Comparison of ENCODE assay signal across 9 cellular contexts in genomic region chrX:23699636-23700194, GRCh38. TPM values are rescaled to one million over a fixed set of nuclear protein-coding genes. Genes with fewer than 3 reads are reported as not detected.
DNase-seq lines count a peak whose midpoint lies in the region; ATAC-seq and TF ChIP-seq lines count a peak whose summit lies in the region.
"Had no signal": no experiment of that assay in that cellular context is flagged by ENCODE, and none has a peak within 500 bp of the region (broad histone marks: within the 10 kb centered on the region; RNA-seq: fewer than 3 reads in every experiment).

No MANE protein-coding gene starts in this region.

- H3K27ac ChIP-seq in effector memory CD4-positive, alpha-beta T cell (ENCODE audit: insufficient read depth, low read length, poor library complexity, severe bottlenecking), result no peak overlapping the region

- H3K4me1 ChIP-seq in effector memory CD4-positive, alpha-beta T cell (ENCODE audit: control insufficient read depth, insufficient read depth, low read length, poor library complexity, severe bottlenecking), result no peaks in the 10 kb centered on the region
- H3K4me1 ChIP-seq: HAP-1 had no signal

- no peaks in the 10 kb centered on the region for H3K9me3 ChIP-seq in effector memory CD4-positive, alpha-beta T cell (ENCODE audit: control insufficient read depth, low read length)
- H3K9me3 ChIP-seq: HAP-1 had no signal

- H3K4me3 ChIP-seq in H7 (ENCODE audit: insufficient read depth, low read depth, low read length) (no peak overlapping the region), fibroblast of pulmonary artery (replicated peaks; ENCODE audit: low read depth, low read length) (peak overlapping the region; percentile 37)
- no peak overlapping the region for H3K4me3 ChIP-seq in effector memory CD4-positive, alpha-beta T cell (ENCODE audit: insufficient read depth, low read depth, low read length, poor library complexity, severe bottlenecking)
- H3K4me3 ChIP-seq: HAP-1 had no signal

- ATAC-seq in GM18868 (IDR thresholded peaks at IDR 0.05; ENCODE audit: unreplicated experiment), result no peak

- peaks cover 6% of the 10 kb centered on the region for H3K36me3 ChIP-seq in H7 (replicated peaks; ENCODE audit: control insufficient read depth, insufficient read depth, low read length)
- no peaks in the 10 kb centered on the region for H3K36me3 ChIP-seq in effector memory CD4-positive, alpha-beta T cell (ENCODE audit: control insufficient read depth, insufficient read depth, low read length)

- TF ChIP-seq CTCF in fibroblast of pulmonary artery (IDR thresholded peaks at IDR 0.05; ENCODE audit: low read length, missing control alignments), result no peak

- peak; percentile 59 for DNase-seq in H7
- DNase-seq in SIG-M5 (lab: John Stamatoyannopoulos, UW), result peak; percentile 5
- DNase-seq in fibroblast of pulmonary artery (ENCODE audit: low read depth), result peak; percentile 48
- DNase-seq in stimulated activated CD8-positive, alpha-beta memory T cell treated with anti-CD3 and anti-CD28 coated beads, Interleukin-4, amount 100 ng/mL, for 24 hours (ENCODE audit: low read depth), result peak; percentile 10
- DNase-seq in GM19240 (ENCODE audit: insufficient read length, low spot score), result no peak
- DNase-seq in NCI-H510A treated with DMSO at 0.1 percent for 48 hours (lab: John Stamatoyannopoulos, UW), result no peak
- no peak for DNase-seq in effector memory CD4-positive, alpha-beta T cell

- no peaks in the 10 kb centered on the region for H3K27me3 ChIP-seq in H7 (ENCODE audit: control insufficient read depth, insufficient read depth, low read length)
- no peaks in the 10 kb centered on the region for H3K27me3 ChIP-seq in effector memory CD4-positive, alpha-beta T cell (replicated peaks; ENCODE audit: control insufficient read depth, insufficient read depth, low read length, poor library complexity, severe bottlenecking)

RNA-seq across cellular contexts. Expression of gene PRDX4, which starts 32.4 kb away (rescaled TPM):
- 474 and 507 TPM in 2 replicates for total RNA-seq in H7 (2014; rRNA removed; shearing (Covaris generic))

RNA-seq across cellular contexts. Expression of gene ACOT9, which starts 43.4 kb away (rescaled TPM):
- 47.0 and 48.5 TPM in 2 replicates for total RNA-seq in H7 (2014; rRNA removed; shearing (Covaris generic))

Comparison
In these comparisons a context has a peak if more than half of its experiments do, and no peak if none do; other contexts are left out.
1. DNase-seq: peak in H7 (single experiment), SIG-M5 (single experiment), fibroblast of pulmonary artery (single experiment) and stimulated activated CD8-positive, alpha-beta memory T cell treated with anti-CD3 and anti-CD28 coated beads, Interleukin-4, amount 100 ng/mL, for 24 hours (single experiment); none in GM19240 (single experiment), NCI-H510A treated with DMSO at 0.1 percent for 48 hours (single experiment) and effector memory CD4-positive, alpha-beta T cell (0 of 3).